Comparison of ENCODE assay signal across 22 cellular contexts in genomic region chr2:234071664-234072063, GRCh38. TPM values are rescaled to one million over a fixed set of nuclear protein-coding genes. Genes with fewer than 3 reads are reported as not detected.
A peak's percentile ranks its signal among the peaks of the same experiment; 100 is the strongest.
DNase-seq lines count a peak whose midpoint lies in the region; ATAC-seq lines count a peak whose summit lies in the region.
"Had no signal": no experiment of that assay in that cellular context is flagged by ENCODE, and none has a peak within 500 bp of the region (broad histone marks: within the 10 kb centered on the region; RNA-seq: fewer than 3 reads in every experiment).

No MANE protein-coding gene starts in this region.

- peaks cover 11% of the 10 kb centered on the region for H3K9me3 Mint-ChIP-seq in activated CD8-positive, alpha-beta memory T cell treated with anti-CD3 and anti-CD28 coated beads, Interleukin-2, amount 10 ng/mL, durations not matched to agents 7 days and 5 days (ENCODE audit: low read depth)
- peaks cover 3 to 5% of the 10 kb centered on the region in 2 donors for H3K9me3 Mint-ChIP-seq in activated T-cell treated with anti-CD3 and anti-CD28 coated beads, Interleukin-2, amount 50 U/mL, for 72 hours

- peaks cover 16% of the 10 kb centered on the region for H3K4me1 Mint-ChIP-seq in activated CD8-positive, alpha-beta memory T cell treated with anti-CD3 and anti-CD28 coated beads, Interleukin-2, amount 10 ng/mL, durations not matched to agents 7 days and 5 days
- H3K4me1 Mint-ChIP-seq in activated T-cell treated with anti-CD3 and anti-CD28 coated beads, Interleukin-2, amount 50 U/mL, for 72 hours (ENCODE audit: low read depth), result peaks cover 5% of the 10 kb centered on the region

- H3K27me3 Mint-ChIP-seq in activated CD8-positive, alpha-beta memory T cell treated with anti-CD3 and anti-CD28 coated beads, Interleukin-2, amount 10 ng/mL, durations not matched to agents 7 days and 5 days, result peaks cover 4% of the 10 kb centered on the region
- no peaks in the 10 kb centered on the region for H3K27me3 Mint-ChIP-seq in activated T-cell treated with anti-CD3 and anti-CD28 coated beads, Interleukin-2, amount 50 U/mL, for 72 hours (ENCODE audit: low read depth)

- CTCF ChIA-PET in activated CD8-positive, alpha-beta memory T cell treated with anti-CD3 and anti-CD28 coated beads, Interleukin-2, amount 10 ng/mL, durations not matched to agents 7 days and 5 days (lab: Charles Lee), result interaction anchor here (1.5 kb wide), 1 partner anchor 64 kb away, joined by 4 read pairs; no protein-coding TSS in a partner anchor

- in situ Hi-C loops in KBM-7 (cut with MboI; ENCODE audit: low pct_unique_long_range_greater_than_20kb, low sequenced_read_pairs), result no loop called here

- H3K4me3 Mint-ChIP-seq in activated CD8-positive, alpha-beta memory T cell treated with anti-CD3 and anti-CD28 coated beads, Interleukin-2, amount 10 ng/mL, durations not matched to agents 7 days and 5 days, result no peak overlapping the region
- no peak overlapping the region for H3K4me3 Mint-ChIP-seq in activated T-cell treated with anti-CD3 and anti-CD28 coated beads, Interleukin-2, amount 50 U/mL, for 72 hours
- H3K4me3 Mint-ChIP-seq: CD14-positive monocyte had no signal

- peak; percentile 74 for ATAC-seq in activated CD8-positive, alpha-beta memory T cell treated with anti-CD3 and anti-CD28 coated beads, Interleukin-2, amount 10 ng/mL, durations not matched to agents 7 days and 5 days
- peak; percentile 55 to 85 for ATAC-seq in activated T-cell treated with anti-CD3 and anti-CD28 coated beads, Interleukin-2, amount 50 U/mL, for 72 hours (replicated peaks in 1 of 2)
- no peak for ATAC-seq in HG03442 (IDR thresholded peaks at IDR 0.05; ENCODE audit: unreplicated experiment)
- ATAC-seq: A549 had no signal

- peak; percentile 79 for DNase-seq in activated CD8-positive, alpha-beta memory T cell treated with anti-CD3 and anti-CD28 coated beads, Interleukin-2, amount 10 ng/mL, durations not matched to agents 7 days and 5 days
- DNase-seq in activated CD8-positive, alpha-beta memory T cell treated with anti-CD3 and anti-CD28 coated beads for 24 hours, result no peak
- DNase-seq in MV-4-11 (lab: John Stamatoyannopoulos, UW) (peak; percentile 98), KBM-7 (no peak), DMS114 treated with DMSO at 0.1 percent for 48 hours (lab: John Stamatoyannopoulos, UW; ENCODE audit: unreplicated experiment) (no peak)
- DNase-seq in activated T-cell treated with anti-CD3 and anti-CD28 coated beads, Interleukin-2, amount 50 U/mL, for 72 hours, result peak; percentile 7 to 25
- DNase-seq in stimulated activated CD8-positive, alpha-beta memory T cell treated with anti-CD3 and anti-CD28 coated beads, Interleukin-2, amount 100 ng/mL, for 48 hours (ENCODE audit: low read depth in 2 of 2), result peak; percentile 2 to 7
- DNase-seq: activated CD4-positive, CD25-positive, alpha-beta regulatory T cell treated with anti-CD3 and anti-CD28 coated beads, Interleukin-2, amount 50 U/mL, for 72 hours; activated effector memory CD4-positive, alpha-beta T cell treated with anti-CD3 and anti-CD28 coated beads, Interleukin-2, amount 50 U/mL, for 16 hours; anterior cingulate cortex; cerebellar nuclear complex; DMS79 treated with DMSO at 0.1 percent for 48 hours; NCI-H187; NCI-H345; SHP77 treated with DMSO at 0.1 percent for 48 hours; substantia nigra had no signal

- H3K36me3 Mint-ChIP-seq in activated CD8-positive, alpha-beta memory T cell treated with anti-CD3 and anti-CD28 coated beads, Interleukin-2, amount 10 ng/mL, durations not matched to agents 7 days and 5 days, result peaks cover 9% of the 10 kb centered on the region
- peaks cover 0 to 2% of the 10 kb centered on the region in 2 donors for H3K36me3 Mint-ChIP-seq in activated T-cell treated with anti-CD3 and anti-CD28 coated beads, Interleukin-2, amount 50 U/mL, for 72 hours (ENCODE audit: insufficient read depth in 2 of 2)
- H3K36me3 Mint-ChIP-seq: CD14-positive monocyte had no signal

- peak overlapping the region; percentile 54 for H3K27ac Mint-ChIP-seq in activated CD8-positive, alpha-beta memory T cell treated with anti-CD3 and anti-CD28 coated beads, Interleukin-2, amount 10 ng/mL, durations not matched to agents 7 days and 5 days
- no peak overlapping the region for H3K27ac Mint-ChIP-seq in activated T-cell treated with anti-CD3 and anti-CD28 coated beads, Interleukin-2, amount 50 U/mL, for 72 hours
- H3K27ac Mint-ChIP-seq: CD14-positive monocyte had no signal

RNA-seq across cellular contexts. Expression of gene SPP2, which starts 21.2 kb away (rescaled TPM):
- total RNA-seq in activated CD8-positive, alpha-beta memory T cell treated with anti-CD3 and anti-CD28 coated beads, Interleukin-2, amount 10 ng/mL, durations not matched to agents 7 days and 5 days, result not detected
- not detected for total RNA-seq in activated T-cell treated with anti-CD3 and anti-CD28 coated beads, Interleukin-2, amount 50 U/mL, for 72 hours
- total RNA-seq: MCF 10A, renal cortical epithelial cell, vagina had no signal

Comparison
In these comparisons a context has a peak if more than half of its experiments do, and no peak if none do; other contexts are left out.
1. DNase-seq: peak in activated CD8-positive, alpha-beta memory T cell treated with anti-CD3 and anti-CD28 coated beads, Interleukin-2, amount 10 ng/mL, durations not matched to agents 7 days and 5 days (single experiment), MV-4-11 (single experiment), activated T-cell treated with anti-CD3 and anti-CD28 coated beads, Interleukin-2, amount 50 U/mL, for 72 hours (2 of 2) and stimulated activated CD8-positive, alpha-beta memory T cell treated with anti-CD3 and anti-CD28 coated beads, Interleukin-2, amount 100 ng/mL, for 48 hours (2 of 2); none in activated CD8-positive, alpha-beta memory T cell treated with anti-CD3 and anti-CD28 coated beads for 24 hours (single experiment), KBM-7 (single experiment) and DMS114 treated with DMSO at 0.1 percent for 48 hours (single experiment).